Comparison of ENCODE assay signal across 14 cellular contexts in the genomic region with DNA sequence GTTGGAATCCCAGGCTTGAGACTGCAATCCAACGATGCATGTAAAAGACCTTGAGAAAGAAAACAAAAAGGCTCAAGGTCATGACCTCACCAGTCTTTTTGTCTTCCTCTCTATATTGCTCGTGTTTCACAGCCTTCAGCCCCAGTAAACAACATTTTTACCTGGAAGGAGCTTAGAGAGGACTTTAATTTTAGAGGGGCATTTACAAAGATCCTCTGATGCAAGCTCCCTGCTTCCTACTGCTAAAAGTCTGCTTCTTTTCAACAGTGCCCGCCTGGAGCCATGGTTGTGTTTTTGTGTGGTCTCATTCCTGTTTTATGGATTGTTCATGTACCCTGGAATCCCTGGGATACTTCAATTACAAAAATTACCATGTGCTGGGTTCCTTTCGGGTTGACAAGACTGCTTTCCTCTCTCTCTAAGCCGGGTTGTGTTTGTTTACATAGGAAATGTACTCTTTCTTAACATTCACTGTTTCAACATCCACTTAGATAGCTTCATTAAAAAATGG.
DNase-seq lines count a peak whose midpoint lies in the region; ATAC-seq and TF ChIP-seq lines count a peak whose summit lies in the region.
"Had no signal": no experiment of that assay in that cellular context is flagged by ENCODE, and none has a peak within 500 bp of the region (broad histone marks: within the 10 kb centered on the region; RNA-seq: fewer than 3 reads in every experiment).

No MANE protein-coding gene starts in this region.

- H3K27me3 ChIP-seq in sigmoid colon: no peaks in the 10 kb centered on the region
- peaks cover 6% of the 10 kb centered on the region for H3K27me3 ChIP-seq in CD4-positive, alpha-beta T cell (ENCODE audit: control insufficient read depth, insufficient read depth, low read length)
- H3K27me3 ChIP-seq: BLaER1 had no signal

- H3K9me3 Mint-ChIP-seq in CD4-positive, alpha-beta T cell: no peaks in the 10 kb centered on the region

- CTCF ChIA-PET in HEK293 (lab: Yijun Ruan, JAX): interaction anchor here (0.6 to 0.7 kb wide), 2 partner anchors 18 to 146 kb away, joined by 3 read pairs; no protein-coding TSS in a partner anchor
- CTCF ChIA-PET in CD4-positive, alpha-beta T cell (lab: Charles Lee): no interaction called here

- H3K4me1 Mint-ChIP-seq in CD4-positive, alpha-beta T cell (ENCODE audit: low read depth): no peaks in the 10 kb centered on the region

- in situ Hi-C loops in astrocyte of the spinal cord (cut with HindIII; ENCODE audit: low sequenced_read_pairs): no loop called here

- no peak for TF ChIP-seq POLR2A in sigmoid colon (IDR thresholded peaks at IDR 0.05)

- peaks cover 9% of the 10 kb centered on the region for H3K27me3 Mint-ChIP-seq in CD4-positive, alpha-beta T cell

- H3K36me3 Mint-ChIP-seq in CD4-positive, alpha-beta T cell (ENCODE audit: low read depth): no peaks in the 10 kb centered on the region

- intact Hi-C loops in sigmoid colon (cut with DNase I): no loop called here
- intact Hi-C loops in CD4-positive, alpha-beta T cell (cut with DNase I, micrococcal nuclease): no loop called here

- peaks cover 19% of the 10 kb centered on the region for H3K4me1 ChIP-seq in HEK293 (ENCODE audit: control insufficient read depth, insufficient read depth, low read length)
- peaks cover 0 to 56% (median 37%) of the 10 kb centered on the region in 4 donors for H3K4me1 ChIP-seq in sigmoid colon
- H3K4me1 ChIP-seq: BLaER1 had no signal

- H3K9me3 ChIP-seq in HEK293 (ENCODE audit: control insufficient read depth, insufficient read depth, low read depth, low read length) (no peaks in the 10 kb centered on the region), sigmoid colon (no peaks in the 10 kb centered on the region)
- no peaks in the 10 kb centered on the region for H3K9me3 ChIP-seq in CD4-positive, alpha-beta T cell (ENCODE audit: control insufficient read depth, low read length)
- H3K9me3 ChIP-seq: BLaER1 had no signal

- peak; percentile 19 for DNase-seq in astrocyte of the spinal cord (ENCODE audit: low read depth, low spot score)
- peak; percentile 37 for DNase-seq in kidney glomerular epithelial cell (lab: John Stamatoyannopoulos, UW)
- no peak for DNase-seq in sigmoid colon
- DNase-seq in NCI-H1417 (lab: John Stamatoyannopoulos, UW): no peak
- no peak for DNase-seq in CD4-positive, alpha-beta T cell
- DNase-seq in NCI-H526 (lab: John Stamatoyannopoulos, UW): no peak
- DNase-seq in NCI-H345 treated with DMSO at 0.1 percent for 48 hours (lab: John Stamatoyannopoulos, UW; ENCODE audit: unreplicated experiment): no peak
- DNase-seq: activated CD8-positive, alpha-beta memory T cell treated with anti-CD3 and anti-CD28 coated beads, Interleukin-2, amount 50 U/mL, for 4 hours; amniotic stem cell; erythroblast; NCI-H345; RPMI8226 had no signal

- POLR2A ChIA-PET in HEK293 (lab: Yijun Ruan, JAX): no interaction called here
- POLR2A ChIA-PET in CD4-positive, alpha-beta T cell (lab: Charles Lee): no interaction called here

- no peak overlapping the region for H3K27ac Mint-ChIP-seq in CD4-positive, alpha-beta T cell

- 28 to 65% methylated on average over 5 of the region's 5 CpGs for WGBS in sigmoid colon, 2 donors

- H3K36me3 ChIP-seq in HEK293 (ENCODE audit: control insufficient read depth in 2 of 2, insufficient read depth in 1 of 2, low read length in 2 of 2): no peaks in the 10 kb centered on the region
- no peaks in the 10 kb centered on the region for H3K36me3 ChIP-seq in sigmoid colon
- H3K36me3 ChIP-seq: BLaER1 had no signal

- no peak for TF ChIP-seq CTCF in HEK293 (tag by site-specific recombination; IDR thresholded peaks at IDR 0.05)
- TF ChIP-seq CTCF in astrocyte of the spinal cord (IDR thresholded peaks at IDR 0.05; ENCODE audit: low read depth, low read length): no peak
- no peak for TF ChIP-seq CTCF in sigmoid colon (IDR thresholded peaks at IDR 0.05)
- no peak for TF ChIP-seq CTCF in CD4-positive, alpha-beta T cell (IDR thresholded peaks at IDR 0.05)

- no peak overlapping the region for H3K4me3 Mint-ChIP-seq in CD4-positive, alpha-beta T cell

- H3K27ac ChIP-seq in HEK293 (ENCODE audit: extremely low read depth, low read depth, low read length): peak overlapping the region; percentile 67
- peak overlapping the region in 3 of 4 donors; percentile 59 to 76 (median 75) for H3K27ac ChIP-seq in sigmoid colon
- no peak overlapping the region for H3K27ac ChIP-seq in CD4-positive, alpha-beta T cell (ENCODE audit: low read depth, low read length)
- H3K27ac ChIP-seq: BLaER1 had no signal

- TF ChIP-seq EP300 in sigmoid colon (IDR thresholded peaks at IDR 0.05): peak in 1 of 4 donors; percentile 53

- H3K4me3 ChIP-seq in HEK293 (ENCODE audit: low read depth, low read length) (no peak overlapping the region), astrocyte of the spinal cord (ENCODE audit: low read depth, low read length) (no peak overlapping the region), sigmoid colon (no peak overlapping the region)
- H3K4me3 ChIP-seq: BLaER1 had no signal

- no peak for ATAC-seq in CD4-positive, alpha-beta T cell (ENCODE audit: poor library complexity)

TF ChIP-seq in HEK293, 187 proteins besides CTCF, POLR2A, EP300 and RAD21:
- TF ChIP-seq PRDM6 (tag by site-specific recombination; IDR thresholded peaks at IDR 0.05) (peak; percentile 37; the same call in 1 of the 2 replicates), FEZF1 (tag by site-specific recombination; IDR thresholded peaks at IDR 0.05) (peak; percentile 38), ZBTB44 (tag by site-specific recombination; IDR thresholded peaks at IDR 0.05) (peak; percentile 2; the same call in 1 of the 2 replicates), ZBTB20 (tag by site-specific recombination; IDR thresholded peaks at IDR 0.05) (peak; percentile 10), ZNF138 (tag by site-specific recombination; IDR thresholded peaks at IDR 0.05; ENCODE audit: borderline replicate concordance) (no peak), ZNF223 (tag by site-specific recombination; IDR thresholded peaks at IDR 0.05) (no peak), GLI4 (tag by site-specific recombination; IDR thresholded peaks at IDR 0.05) (no peak), ZSCAN30 (tag by site-specific recombination; IDR thresholded peaks at IDR 0.05) (0 out of 2 replicates have a peak, but pooled peaks have one; percentile 30)

Comparison
In these comparisons a context has a peak if more than half of its experiments do, and no peak if none do; other contexts are left out.
1. DNase-seq: peak in astrocyte of the spinal cord (single experiment) and kidney glomerular epithelial cell (single experiment); none in sigmoid colon (single experiment), NCI-H1417 (0 of 3), CD4-positive, alpha-beta T cell (0 of 10), NCI-H526 (0 of 2) and NCI-H345 treated with DMSO at 0.1 percent for 48 hours (single experiment).